In the genomic region with DNA sequence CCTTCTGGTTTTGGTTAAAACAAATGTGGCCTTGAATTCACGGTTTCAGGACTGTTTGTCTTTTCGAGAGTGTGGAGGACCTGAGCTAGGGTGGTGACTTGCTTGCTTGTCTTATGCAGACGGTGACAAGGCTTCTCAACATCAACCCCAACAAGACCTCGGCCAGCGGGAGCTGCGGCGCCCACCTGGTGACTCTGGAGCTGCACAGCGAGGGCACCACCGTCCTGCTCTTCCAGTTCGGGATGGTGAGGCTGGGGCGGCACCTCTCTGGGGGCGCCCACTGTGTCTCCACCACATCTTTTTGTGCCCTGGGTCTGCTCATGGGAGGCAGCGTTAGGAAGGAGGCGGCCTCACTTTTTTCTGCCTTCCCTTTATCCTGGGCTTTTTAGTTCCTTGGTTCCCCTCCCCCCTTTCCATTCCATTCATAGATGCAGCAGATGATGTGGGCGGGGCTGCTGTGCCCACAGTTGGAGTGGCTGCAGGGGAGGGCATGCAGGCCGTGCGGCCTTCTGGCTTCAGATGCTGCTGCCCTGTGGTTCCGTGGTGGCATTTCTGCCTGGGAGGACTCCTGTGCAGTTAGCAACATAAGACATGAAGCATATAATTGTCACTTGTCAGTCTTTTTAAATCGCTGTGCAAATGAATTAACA, we compare ENCODE assay signal across 22 cellular contexts. TPM values are rescaled to one million over a fixed set of nuclear protein-coding genes. Genes with fewer than 3 reads are reported as not detected.
DNase-seq lines count a peak whose midpoint lies in the region; ATAC-seq and TF ChIP-seq lines count a peak whose summit lies in the region.
"Had no signal": no experiment of that assay in that cellular context is flagged by ENCODE, and none has a peak within 500 bp of the region (broad histone marks: within the 10 kb centered on the region; RNA-seq: fewer than 3 reads in every experiment).

No MANE protein-coding gene starts in this region.

- H3K27me3 ChIP-seq in breast epithelium, result no peaks in the 10 kb centered on the region
- H3K27me3 ChIP-seq in aorta (ENCODE audit: control insufficient read depth in 1 of 2, insufficient read depth in 2 of 2, low read length in 1 of 2), result no peaks in the 10 kb centered on the region
- H3K27me3 ChIP-seq: MG63, SJCRH30 had no signal

- BruUV-seq in MCF 10A (replicated peaks; lab: Mats Ljungman, UMichigan), result no TSS peak

- H3K27me3 Mint-ChIP-seq in MCF 10A (ENCODE audit: insufficient read depth, unreplicated experiment), result no peaks in the 10 kb centered on the region
- H3K27me3 Mint-ChIP-seq in IgD-negative memory B cell, result no peaks in the 10 kb centered on the region
- peaks cover 8% of the 10 kb centered on the region for H3K27me3 Mint-ChIP-seq in glutamatergic neuron (ENCODE audit: unreplicated experiment)
- H3K27me3 Mint-ChIP-seq: B cell had no signal

- peaks cover 73% of the 10 kb centered on the region for H3K36me3 Mint-ChIP-seq in MCF 10A (ENCODE audit: insufficient read depth, unreplicated experiment)
- peaks cover 14% of the 10 kb centered on the region for H3K36me3 Mint-ChIP-seq in IgD-negative memory B cell
- peaks cover 7% of the 10 kb centered on the region for H3K36me3 Mint-ChIP-seq in glutamatergic neuron (ENCODE audit: unreplicated experiment)

- DNase-seq in MCF 10A (ENCODE audit: unreplicated experiment), result no peak
- DNase-seq in breast epithelium (ENCODE audit: low spot score in 2 of 2), result no peak
- no peak for DNase-seq in glutamatergic neuron
- peak; percentile 28 to 35 for DNase-seq in aorta
- no peak for DNase-seq in NCI-H146 treated with DMSO at 0.1 percent for 48 hours (lab: John Stamatoyannopoulos, UW; ENCODE audit: unreplicated experiment)
- no peak for DNase-seq in NOMO-1 treated with dmso at 0.1 percent for 144 hours (lab: John Stamatoyannopoulos, UW; ENCODE audit: unreplicated experiment)
- DNase-seq: DMS79 treated with DMSO at 0.1 percent for 48 hours; GM23248; HCEC 1CT; Kasumi-1; MG63; NCI-H1417; NCI-H187 treated with DMSO at 0.1 percent for 48 hours; NCI-H2107; NCI-H510A; NK-92 treated with Interleukin-12 subunit alpha and Interleukin-12 subunit beta, amount 100 ng/mL, for 24 hours; SJCRH30 had no signal

- intact Hi-C loops in MCF 10A (cut with micrococcal nuclease) (no loop called here), breast epithelium (cut with DNase I; ENCODE audit: low total_unique reads) (no loop called here), aorta (cut with DNase I) (no loop called here)

- peak overlapping the region; percentile 27 for H3K27ac Mint-ChIP-seq in MCF 10A (ENCODE audit: low read depth, unreplicated experiment)
- peak overlapping the region in 2 of 3 donors; percentile 16 to 21 for H3K27ac Mint-ChIP-seq in IgD-negative memory B cell
- H3K27ac Mint-ChIP-seq in glutamatergic neuron (ENCODE audit: unreplicated experiment), result peak overlapping the region; percentile 64
- H3K27ac Mint-ChIP-seq: B cell had no signal

- H3K9me3 Mint-ChIP-seq in MCF 10A (ENCODE audit: unreplicated experiment) (no peaks in the 10 kb centered on the region), IgD-negative memory B cell (peaks cover 0 to 4% (median 0%) of the 10 kb centered on the region in 3 donors), glutamatergic neuron (ENCODE audit: unreplicated experiment) (peaks cover 3% of the 10 kb centered on the region)

- H3K4me3 Mint-ChIP-seq in MCF 10A (ENCODE audit: unreplicated experiment), result no peak overlapping the region
- no peak overlapping the region for H3K4me3 Mint-ChIP-seq in IgD-negative memory B cell
- H3K4me3 Mint-ChIP-seq in glutamatergic neuron (ENCODE audit: unreplicated experiment), result no peak overlapping the region
- H3K4me3 Mint-ChIP-seq: B cell, CD14-positive monocyte had no signal

- WGBS in aorta, 2 donors, result 92% methylated on average over 19 of the region's 19 CpGs

- ATAC-seq in aorta (ENCODE audit: low FRiP score), result no peak
- ATAC-seq: A549, Panc1 had no signal

- CTCF ChIA-PET in MCF 10A (lab: Yijun Ruan, JAX), result no interaction called here

- H3K4me1 Mint-ChIP-seq in MCF 10A (ENCODE audit: insufficient read depth, unreplicated experiment), result no peaks in the 10 kb centered on the region
- H3K4me1 Mint-ChIP-seq in IgD-negative memory B cell, result no peaks in the 10 kb centered on the region
- peaks cover 4% of the 10 kb centered on the region for H3K4me1 Mint-ChIP-seq in glutamatergic neuron (ENCODE audit: low read depth, unreplicated experiment)
- H3K4me1 Mint-ChIP-seq: B cell, CD14-positive monocyte had no signal

- TF ChIP-seq CTCF in MCF 10A (IDR thresholded peaks at IDR 0.05; ENCODE audit: unreplicated experiment) (no peak), breast epithelium (IDR thresholded peaks at IDR 0.05) (no peak), glutamatergic neuron (IDR thresholded peaks at IDR 0.05; ENCODE audit: partially characterized antibody, unreplicated experiment) (no peak)

- no peak overlapping the region for H3K27ac ChIP-seq in breast epithelium
- H3K27ac ChIP-seq in aorta (ENCODE audit: low read depth in 1 of 2, low read length in 2 of 2), result no peak overlapping the region
- H3K27ac ChIP-seq: A549, GM23248, SJCRH30 had no signal

- no peaks in the 10 kb centered on the region for H3K9me3 ChIP-seq in breast epithelium
- H3K9me3 ChIP-seq in aorta (ENCODE audit: control insufficient read depth, low read length), result no peaks in the 10 kb centered on the region
- H3K9me3 ChIP-seq: A549, MG63, SJCRH30 had no signal

- H3K36me3 ChIP-seq in breast epithelium (peaks cover 12% of the 10 kb centered on the region), aorta (ENCODE audit: control insufficient read depth in 1 of 2, insufficient read depth in 2 of 2, low read length in 1 of 2) (peaks cover 2 to 7% of the 10 kb centered on the region in 2 donors)

- no peak for TF ChIP-seq POLR2A in breast epithelium (IDR thresholded peaks at IDR 0.05)

- POLR2A ChIA-PET in MCF 10A (lab: Yijun Ruan, JAX), result interaction anchor here (0.8 kb wide), 1 partner anchor 22 kb away, joined by 3 read pairs; no protein-coding TSS in a partner anchor

- no peak overlapping the region for H3K4me3 ChIP-seq in breast epithelium
- H3K4me3 ChIP-seq in aorta (ENCODE audit: low read length in 2 of 2), result no peak overlapping the region
- H3K4me3 ChIP-seq: A549, GM23248, MG63, SJCRH30 had no signal

- no peaks in the 10 kb centered on the region for H3K4me1 ChIP-seq in breast epithelium
- no peaks in the 10 kb centered on the region for H3K4me1 ChIP-seq in aorta (ENCODE audit: control insufficient read depth in 1 of 2, insufficient read depth in 2 of 2, low read length in 2 of 2)
- H3K4me1 ChIP-seq: A549, SJCRH30 had no signal

RNA-seq across cellular contexts. Expression of a gene that starts 23.3 kb away (rescaled TPM):
- total RNA-seq in MCF 10A (2022) (141 and 150 TPM in 2 replicates), breast epithelium (100 to 1,000 TPM in 1 of 3 donors, 10 to 100 TPM in 2; 96.7 to 167 (median 99.1) TPM), glutamatergic neuron (ENCODE audit: unreplicated experiment) (113 TPM), aorta (100 to 1,000 TPM; 185 to 210 TPM)
- polyA plus RNA-seq in IgD-negative memory B cell (21.7 TPM), aorta (100 to 1,000 TPM in 1 of 2 donors, 10 to 100 TPM in 1; 97.4 to 150 TPM)

RNA-seq across cellular contexts. Expression of a gene that starts 43.6 kb away (rescaled TPM):
- total RNA-seq in MCF 10A (2022) (2.4 and 3.5 TPM in 2 replicates), breast epithelium (10 to 100 TPM in 2 of 3 donors, 1 to 10 TPM in 1; 5.8 to 19.0 (median 14.0) TPM), glutamatergic neuron (ENCODE audit: unreplicated experiment) (2.4 TPM), aorta (1 to 10 TPM; 2.4 to 4.2 TPM)
- polyA plus RNA-seq in IgD-negative memory B cell (not detected), aorta (1 to 10 TPM; 3.2 to 9.3 TPM)
- total RNA-seq: B cell, GM23248 had no signal
- polyA plus RNA-seq: CD14-positive monocyte had no signal

Comparison
In these comparisons a context has a peak if more than half of its experiments do, and no peak if none do; other contexts are left out.
1. DNase-seq: peak in aorta (2 of 2); none in MCF 10A (single experiment), breast epithelium (0 of 2), glutamatergic neuron (single experiment), NCI-H146 treated with DMSO at 0.1 percent for 48 hours (single experiment) and NOMO-1 treated with dmso at 0.1 percent for 144 hours (single experiment).
2. Peak in every context shown above with its lines, with median percentiles within 50 percentile points of each other: H3K27ac Mint-ChIP-seq.